In the genomic region with DNA sequence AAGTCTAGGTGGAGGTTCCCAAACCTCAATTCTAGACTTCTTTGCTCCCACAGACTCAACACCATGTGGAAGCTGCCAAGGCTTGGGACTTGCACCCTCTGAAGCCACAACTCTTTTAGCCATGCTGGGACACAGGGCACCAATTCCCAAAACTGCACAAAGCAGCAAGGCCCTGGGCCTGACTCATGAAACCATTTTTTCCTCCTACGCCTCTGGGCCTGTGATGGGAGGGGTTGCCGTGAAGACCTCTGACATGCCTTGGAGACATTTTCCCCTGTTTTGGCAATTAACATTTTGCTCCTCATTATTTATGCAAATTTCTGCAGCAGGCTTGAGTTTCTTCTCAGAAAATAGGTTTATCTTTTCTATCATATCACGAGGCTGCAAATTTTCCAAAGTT, we compare ENCODE assay signal across 22 cellular contexts.
"Had no signal": no experiment of that assay in that cellular context is flagged by ENCODE, and none has a peak within 500 bp of the region (broad histone marks: within the 10 kb centered on the region; RNA-seq: fewer than 3 reads in every experiment).

No MANE protein-coding gene starts in this region.

- FAIRE-seq: endometrium, frontal cortex, keratinocyte had no signal

- H3K27ac ChIP-seq: coronary artery, lower lobe of right lung, ovary, psoas muscle, skin epidermis, spleen, testis, tibial artery had no signal

- DNase-seq: dermis blood vessel endothelial cell; effector memory CD4-positive, alpha-beta T cell; hypothalamus; left ventricle myocardium superior; lower lobe of right lung; natural killer cell; occipital lobe; ovary; posterior cingulate gyrus; psoas muscle; right cardiac atrium; spleen; stimulated activated naive CD4-positive, alpha-beta T cell; substantia nigra; testis; tibial artery had no signal

- H3K4me3 Mint-ChIP-seq: natural killer cell, type B pancreatic cell had no signal

- ATAC-seq: left ventricle myocardium superior, lower lobe of right lung, natural killer cell, psoas muscle, right cardiac atrium had no signal

- H3K27ac Mint-ChIP-seq: natural killer cell, type B pancreatic cell had no signal

- H3K9me3 ChIP-seq: lower lobe of right lung, ovary, psoas muscle, testis, tibial artery had no signal

- H3K4me3 ChIP-seq: coronary artery, lower lobe of right lung, ovary, psoas muscle, skin epidermis, spleen, testis, tibial artery had no signal

- H3K4me1 ChIP-seq: lower lobe of right lung, testis had no signal

- H3K27me3 Mint-ChIP-seq: type B pancreatic cell had no signal
